8 cellular contexts compared by ENCODE assay signal in genomic region chr15:65530318-65531111, GRCh38. TPM values are rescaled to one million over a fixed set of nuclear protein-coding genes. Genes with fewer than 3 reads are reported as not detected.
A peak's percentile ranks its signal among the peaks of the same experiment; 100 is the strongest.
DNase-seq lines count a peak whose midpoint lies in the region; ATAC-seq and TF ChIP-seq lines count a peak whose summit lies in the region.

Gene HACD3, plus strand, starts transcription at chr15:65530463. Its CDS starts 169 bp downstream, at chr15:65530632.

- H3K4me1 ChIP-seq in parathyroid adenoma (no peaks in the 10 kb centered on the region), tibial artery (peaks cover 0 to 22% (median 9%) of the 10 kb centered on the region in 4 donors)

- H3K27ac ChIP-seq in parathyroid adenoma = peak within 1 kb of the TSS; percentile 49
- H3K27ac ChIP-seq in tibial artery = peak within 1 kb of the TSS; percentile 15 to 57

- no peak for TF ChIP-seq CTCF in GM06990 (IDR thresholded peaks at IDR 0.05; ENCODE audit: insufficient read depth, low read length, poor library complexity, severe bottlenecking)
- no peak for TF ChIP-seq CTCF in HFFc6 (IDR thresholded peaks at IDR 0.05)
- no peak for TF ChIP-seq CTCF in parathyroid adenoma (IDR thresholded peaks at IDR 0.05)
- TF ChIP-seq CTCF in tibial artery (IDR thresholded peaks at IDR 0.05) = no peak

- no peaks in the 10 kb centered on the region for H3K9me3 Mint-ChIP-seq in HFFc6
- H3K9me3 Mint-ChIP-seq in activated naive CD8-positive, alpha-beta T cell treated with anti-CD3 and anti-CD28 coated beads, Interleukin-2, amount 10 ng/mL, durations not matched to agents 7 days and 5 days = no peaks in the 10 kb centered on the region

- peak within 1 kb of the TSS; percentile 97 for H2AFZ ChIP-seq in parathyroid adenoma

- H3K4me1 Mint-ChIP-seq in HFFc6 (ENCODE audit: low read depth) = peaks cover 52% of the 10 kb centered on the region
- H3K4me1 Mint-ChIP-seq in activated naive CD8-positive, alpha-beta T cell treated with anti-CD3 and anti-CD28 coated beads, Interleukin-2, amount 10 ng/mL, durations not matched to agents 7 days and 5 days = peaks cover 29% of the 10 kb centered on the region

- peak within 1 kb of the TSS; percentile 89 for H3K4me3 Mint-ChIP-seq in HFFc6
- H3K4me3 Mint-ChIP-seq in activated naive CD8-positive, alpha-beta T cell treated with anti-CD3 and anti-CD28 coated beads, Interleukin-2, amount 10 ng/mL, durations not matched to agents 7 days and 5 days = peak within 1 kb of the TSS; percentile 77

- intact Hi-C loops in Right ventricle myocardium superior (cut with DNase I) (no loop called here), tibial artery (cut with DNase I; ENCODE audit: low total_unique reads) (no loop called here)

- no peaks in the 10 kb centered on the region for H3K9me3 ChIP-seq in parathyroid adenoma (ENCODE audit: control insufficient read depth, low read length)
- H3K9me3 ChIP-seq in tibial artery = no peaks in the 10 kb centered on the region

- peaks cover 10% of the 10 kb centered on the region for H3K79me2 ChIP-seq in parathyroid adenoma

- no peaks in the 10 kb centered on the region; the same call in 1 of the 2 replicates for H3K36me3 Mint-ChIP-seq in HFFc6 (ENCODE audit: low read depth)
- peaks cover 7% of the 10 kb centered on the region for H3K36me3 Mint-ChIP-seq in activated naive CD8-positive, alpha-beta T cell treated with anti-CD3 and anti-CD28 coated beads, Interleukin-2, amount 10 ng/mL, durations not matched to agents 7 days and 5 days

- ATAC-seq in activated naive CD8-positive, alpha-beta T cell treated with anti-CD3 and anti-CD28 coated beads, Interleukin-2, amount 10 ng/mL, durations not matched to agents 7 days and 5 days (ENCODE audit: low read depth) = peak; percentile 97
- ATAC-seq in Right ventricle myocardium superior (ENCODE audit: poor library complexity) = peak; percentile 99

- no peak within 1 kb of the TSS for H3K9ac ChIP-seq in parathyroid adenoma

- POLR2A ChIA-PET in activated naive CD8-positive, alpha-beta T cell treated with anti-CD3 and anti-CD28 coated beads, Interleukin-2, amount 10 ng/mL, durations not matched to agents 7 days and 5 days (lab: Charles Lee) = interaction anchor here (0.5 to 3.3 kb wide), 8 partner anchors 9 to 1308 kb away, joined by 3 to 28 read pairs (median 6); partner anchors contain the start of genes DPP8, INTS14, RAB11A and RNU5B-1

- H3K36me3 ChIP-seq in GM06990 (ENCODE audit: control insufficient read depth, insufficient read depth, low read length) (no peaks in the 10 kb centered on the region), parathyroid adenoma (ENCODE audit: control insufficient read depth, insufficient read depth, low read length) (no peaks in the 10 kb centered on the region), tibial artery (no peaks in the 10 kb centered on the region)

- DNase-seq in GM06990 (ENCODE audit: extremely low read depth, insufficient read length) (peak; percentile 92), HFFc6 (peak; percentile 49), NCI-H1105 (lab: John Stamatoyannopoulos, UW) (peak; percentile 95), SW 1271 (lab: John Stamatoyannopoulos, UW) (peak; percentile 56 to 85), Right ventricle myocardium superior (peak; percentile 93), tibial artery (peak; percentile 77 to 87)
- DNase-seq in activated naive CD8-positive, alpha-beta T cell treated with anti-CD3 and anti-CD28 coated beads, Interleukin-2, amount 10 ng/mL, durations not matched to agents 7 days and 5 days = peak; percentile 98

- H3K4me2 ChIP-seq in parathyroid adenoma (ENCODE audit: low read length) = peak within 1 kb of the TSS; percentile 93

- H3K27ac Mint-ChIP-seq in HFFc6 = peak within 1 kb of the TSS; percentile 58
- H3K27ac Mint-ChIP-seq in activated naive CD8-positive, alpha-beta T cell treated with anti-CD3 and anti-CD28 coated beads, Interleukin-2, amount 10 ng/mL, durations not matched to agents 7 days and 5 days = peak within 1 kb of the TSS; percentile 83

- no peaks in the 10 kb centered on the region for H3K27me3 Mint-ChIP-seq in HFFc6 (ENCODE audit: insufficient read depth)
- peaks cover 2% of the 10 kb centered on the region for H3K27me3 Mint-ChIP-seq in activated naive CD8-positive, alpha-beta T cell treated with anti-CD3 and anti-CD28 coated beads, Interleukin-2, amount 10 ng/mL, durations not matched to agents 7 days and 5 days

- H3K27me3 ChIP-seq in GM06990 (replicated peaks; ENCODE audit: control insufficient read depth, insufficient read depth, low read length) (no peaks in the 10 kb centered on the region), parathyroid adenoma (ENCODE audit: control insufficient read depth, insufficient read depth, low read length) (no peaks in the 10 kb centered on the region), tibial artery (no peaks in the 10 kb centered on the region)

- H3K4me3 ChIP-seq in GM06990 (replicated peaks; ENCODE audit: low read depth, low read length) (peak within 1 kb of the TSS; percentile 94), parathyroid adenoma (ENCODE audit: low read depth, low read length) (peak within 1 kb of the TSS; percentile 84), tibial artery (peak within 1 kb of the TSS; percentile 68 to 75)

RNA-seq across cellular contexts. Expression of gene HACD3, which starts in this region (rescaled TPM):
- 10 to 100 TPM; 58.7 to 71.1 (median 65.7) TPM for total RNA-seq in HFFc6 (2021; fragmentation: NEBNext Ultra II Directional; extraction: Animal tissue kit (Norgen Biotek cat#: 25700))
- total RNA-seq in activated naive CD8-positive, alpha-beta T cell treated with anti-CD3 and anti-CD28 coated beads, Interleukin-2, amount 10 ng/mL, durations not matched to agents 7 days and 5 days = 10 to 100 TPM; 33.3 to 34.5 TPM
- total RNA-seq in Right ventricle myocardium superior = 8.7 TPM

Comparison
In these comparisons a context has a peak if more than half of its experiments do, and no peak if none do; other contexts are left out.
1. Peak in every context shown above with its lines: DNase-seq, ATAC-seq, H3K4me3 ChIP-seq and H3K27ac ChIP-seq.